18 cellular contexts compared by ENCODE assay signal in the genomic region with DNA sequence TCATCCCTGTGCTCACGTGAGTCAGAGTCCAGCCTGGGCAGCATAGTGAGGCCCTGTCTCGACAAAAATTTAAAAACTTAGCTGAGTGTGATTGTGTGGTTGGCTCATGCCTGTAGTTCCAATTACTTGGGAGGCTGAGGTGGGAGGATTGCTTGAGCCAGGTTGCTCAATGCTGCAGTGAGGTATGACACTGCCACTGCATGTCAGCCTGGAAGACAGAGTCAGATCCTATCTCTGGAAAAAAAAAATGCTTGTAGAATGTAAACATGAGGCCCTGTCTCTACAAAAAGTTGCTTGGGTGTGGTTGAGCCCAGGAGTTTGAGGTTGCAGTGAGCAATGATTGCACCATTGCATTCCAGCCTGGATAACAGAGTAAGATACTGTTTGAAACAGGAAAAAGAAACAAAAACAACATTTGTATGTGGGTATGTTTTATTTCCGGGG. TPM values are rescaled to one million over a fixed set of nuclear protein-coding genes. Genes with fewer than 3 reads are reported as not detected.
DNase-seq lines count a peak whose midpoint lies in the region; ATAC-seq, FAIRE-seq and TF ChIP-seq lines count a peak whose summit lies in the region.
"Had no signal": no experiment of that assay in that cellular context is flagged by ENCODE, and none has a peak within 500 bp of the region (broad histone marks: within the 10 kb centered on the region; RNA-seq: fewer than 3 reads in every experiment).

No MANE protein-coding gene starts in this region.

- no peak overlapping the region for H3K4me3 ChIP-seq in keratinocyte (ENCODE audit: control insufficient read depth in 2 of 3, extremely low read depth in 1 of 3, insufficient read depth in 2 of 3, low read depth in 1 of 3, low read length in 3 of 3)

- no peaks in the 10 kb centered on the region for H3K36me3 ChIP-seq in keratinocyte (ENCODE audit: control insufficient read depth in 2 of 2, extremely low read depth in 1 of 2, insufficient read depth in 2 of 2, low read length in 2 of 2)

- H3K9me3 ChIP-seq in keratinocyte (ENCODE audit: control insufficient read depth, low read depth, low read length): peaks cover 9% of the 10 kb centered on the region

- H4K20me1 ChIP-seq in keratinocyte (ENCODE audit: control insufficient read depth, extremely low read depth, insufficient read depth, low read length): no peaks in the 10 kb centered on the region

- FAIRE-seq in keratinocyte (lab: Jason Lieb, UNC): peak; percentile 93
- FAIRE-seq: endothelial cell of umbilical vein had no signal

- no peak for ATAC-seq in HG02981 (IDR thresholded peaks at IDR 0.05; ENCODE audit: unreplicated experiment)

- no peak for TF ChIP-seq CTCF in keratinocyte (optimal IDR thresholded peaks at IDR 0.05 in 1 of 3, IDR thresholded peaks at IDR 0.05 in 1 of 3, conservative IDR thresholded peaks at IDR 0.05 in 1 of 3; ENCODE audit: extremely low read depth in 1 of 3, insufficient read depth in 2 of 3, low read length in 3 of 3)

- peak overlapping the region; percentile 50 for H3K4me2 ChIP-seq in keratinocyte (ENCODE audit: control insufficient read depth, extremely low read depth, insufficient read depth, low read depth, low read length)

- H3K9me1 ChIP-seq in keratinocyte (ENCODE audit: control insufficient read depth, extremely low read depth, insufficient read depth, low read length): no peaks in the 10 kb centered on the region

- DNase-seq in AG20443 (ENCODE audit: low spot score) (peak; percentile 61), LHCN-M2 (ENCODE audit: low read depth) (peak; percentile 41), astrocyte of the hippocampus (ENCODE audit: low read depth, low spot score) (peak; percentile 29), keratinocyte (ENCODE audit: low read depth, low spot score) (peak; percentile 66), NCI-H1105 treated with DMSO at 0.1 percent for 48 hours (lab: John Stamatoyannopoulos, UW) (no peak), NCI-H510A (lab: John Stamatoyannopoulos, UW) (no peak)
- DNase-seq in activated T-cell treated with anti-CD3 and anti-CD28 coated beads, Interleukin-2, amount 50 U/mL, for 1 hour: no peak
- DNase-seq: activated CD4-positive, alpha-beta T cell treated with anti-CD3 and anti-CD28 coated beads, Interleukin-2, amount 50 U/mL, for 48 hours; activated effector memory CD4-positive, alpha-beta T cell treated with Interleukin-2 at 50 U/mL for 16 hours; caudate nucleus; CD4-positive, CD25-positive, alpha-beta regulatory T cell; Kasumi-1; posterior cingulate gyrus; stimulated activated CD4-positive, alpha-beta T cell treated with anti-CD3 and anti-CD28 coated beads, Interleukin-2, amount 100 ng/mL, for 48 hours; stimulated activated naive CD4-positive, alpha-beta T cell; SW 1271 had no signal

- peak overlapping the region; percentile 88 for H3K27ac ChIP-seq in keratinocyte (ENCODE audit: control insufficient read depth, insufficient read depth, low read length)

- peaks cover 22% of the 10 kb centered on the region for H3K4me1 ChIP-seq in keratinocyte (ENCODE audit: control insufficient read depth, extremely low read depth, insufficient read depth, low read length)

- H2AFZ ChIP-seq in keratinocyte (ENCODE audit: control insufficient read depth, low read length): no peak overlapping the region

- H3K79me2 ChIP-seq in keratinocyte (ENCODE audit: control insufficient read depth, insufficient read depth, low read length): no peaks in the 10 kb centered on the region

- H3K9ac ChIP-seq in keratinocyte (ENCODE audit: control insufficient read depth, extremely low read depth, insufficient read depth, low read length): peak overlapping the region; percentile 34

- no peaks in the 10 kb centered on the region for H3K27me3 ChIP-seq in keratinocyte (ENCODE audit: control insufficient read depth, extremely low read depth, insufficient read depth, low read length)

- dilution Hi-C loops in keratinocyte (cut with MboI; ENCODE audit: extremely low pct_ligation_motif_present, low sequenced_read_pairs): no loop called here

RNA-seq across cellular contexts. Expression of a gene that starts 11.3 kb away (rescaled TPM):
- 35.5 and 44.4 TPM in 2 replicates for total RNA-seq in LHCN-M2 (2014; rRNA removed)
- polyA plus RNA-seq in LHCN-M2 (2012): 23.3 TPM
- polyA plus RNA-seq in keratinocyte: 39.1 to 74.2 TPM (median 43.8 TPM) in 3 replicates
- polyA plus RNA-seq in keratinocyte (2011; ENCODE audit: low read depth): 180 TPM
- polyA plus RNA-seq in keratinocyte (2011; cell fraction: cytosol; rRNA removed): 30.8 and 45.4 TPM in 2 replicates
- polyA plus RNA-seq in keratinocyte (2011; cell fraction: nucleus; rRNA removed): 103 and 139 TPM in 2 replicates
- 49.7 and 83.7 TPM in 2 replicates for polyA plus RNA-seq in keratinocyte (2012; ENCODE audit: low replicate concordance)
- 23.9 to 59.1 TPM (median 29.9 TPM) in 3 replicates for polyA minus RNA-seq in keratinocyte
- 16.5 TPM for polyA minus RNA-seq in keratinocyte (2011; cell fraction: cytosol; rRNA and poly(A)+ RNA removed)
- polyA minus RNA-seq in keratinocyte (2011; cell fraction: nucleus; rRNA and poly(A)+ RNA removed): 50.0 and 81.9 TPM in 2 replicates

Comparison
In these comparisons a context has a peak if more than half of its experiments do, and no peak if none do; other contexts are left out.
1. DNase-seq: peak in AG20443 (single experiment), LHCN-M2 (single experiment), astrocyte of the hippocampus (single experiment) and keratinocyte (single experiment); none in NCI-H1105 treated with DMSO at 0.1 percent for 48 hours (single experiment), activated T-cell treated with anti-CD3 and anti-CD28 coated beads, Interleukin-2, amount 50 U/mL, for 1 hour (single experiment) and NCI-H510A (single experiment).